In the genomic region with DNA sequence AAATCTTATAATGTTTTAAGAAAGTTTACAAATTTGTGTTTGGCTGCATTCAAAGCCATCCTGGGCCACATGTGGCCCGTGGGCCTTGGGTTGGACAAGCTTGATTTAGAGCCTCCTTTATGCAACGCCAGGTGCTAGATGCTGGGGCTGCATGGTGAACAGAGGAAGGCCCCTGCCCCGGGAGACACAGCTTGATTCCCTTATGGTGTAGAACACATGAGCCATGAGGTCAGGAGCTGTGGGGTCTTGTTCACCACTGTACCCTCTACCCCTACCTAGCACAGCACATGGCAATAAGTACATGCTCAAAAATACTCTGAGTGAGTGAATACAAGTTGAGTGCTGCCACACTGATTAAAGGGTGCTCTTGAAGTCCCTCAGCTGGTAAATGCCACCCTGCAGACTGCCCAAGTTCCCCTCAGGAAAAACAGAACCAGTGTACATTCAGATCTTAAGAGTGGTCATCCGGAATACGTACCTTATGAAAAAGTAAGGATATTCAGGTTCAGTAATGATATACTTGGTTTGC, we compare ENCODE assay signal across 8 cellular contexts.
DNase-seq lines count a peak whose midpoint lies in the region; ATAC-seq and TF ChIP-seq lines count a peak whose summit lies in the region.

No MANE protein-coding gene starts in this region.

- peak overlapping the region; percentile 90 for H3K27ac ChIP-seq in brain microvascular endothelial cell

- TF ChIP-seq CTCF in brain microvascular endothelial cell (IDR thresholded peaks at IDR 0.05; ENCODE audit: low read depth, low read length, missing control alignments): no peak

- ATAC-seq in GM19328 (IDR thresholded peaks at IDR 0.05; ENCODE audit: unreplicated experiment): peak; percentile 12
- peak; percentile 5 for ATAC-seq in HG03159 (IDR thresholded peaks at IDR 0.05; ENCODE audit: unreplicated experiment)
- peak; percentile 3 for ATAC-seq in sciatic nerve
- ATAC-seq in GM21381 (IDR thresholded peaks at IDR 0.05; ENCODE audit: unreplicated experiment): no peak

- in situ Hi-C loops in brain microvascular endothelial cell (cut with HindIII; ENCODE audit: low pct_ligation_motif_present, low sequenced_read_pairs): no loop called here

- no peaks in the 10 kb centered on the region for H3K36me3 ChIP-seq in brain microvascular endothelial cell (replicated peaks)

- intact Hi-C loops in sciatic nerve (cut with DNase I): no loop called here

- H3K27me3 ChIP-seq in brain microvascular endothelial cell (replicated peaks): no peaks in the 10 kb centered on the region

- DNase-seq in brain microvascular endothelial cell (no peak), sciatic nerve (ENCODE audit: low spot score) (no peak), HuH-7.5 (ENCODE audit: low spot score) (no peak), inferior parietal cortex (ENCODE audit: extremely low spot score) (no peak), NCI-H1092 (lab: John Stamatoyannopoulos, UW) (no peak)

- H3K4me3 ChIP-seq in brain microvascular endothelial cell (ENCODE audit: low read depth, low read length): no peak overlapping the region
